Comparison of ENCODE assay signal across 2 cellular contexts in the genomic region with DNA sequence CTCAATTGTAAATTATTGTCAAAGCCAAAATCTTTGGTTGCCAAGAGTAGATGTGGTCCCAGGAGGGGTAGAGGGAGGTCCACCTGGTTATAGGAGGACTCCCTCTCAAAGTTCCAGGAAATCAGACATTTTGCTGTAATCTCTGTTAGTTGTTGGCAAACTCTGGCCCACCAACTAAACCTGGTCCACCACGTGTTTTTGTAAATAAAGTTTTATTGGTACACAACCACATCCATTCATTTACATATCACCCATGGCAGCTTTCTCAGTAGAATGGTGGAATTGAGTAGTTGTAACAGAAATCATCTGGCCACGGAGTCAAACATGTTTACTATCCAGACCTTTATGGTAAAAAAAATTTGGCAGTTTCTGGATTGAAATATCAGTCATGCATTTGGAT.
TF ChIP-seq lines count a peak whose summit lies in the region.

No MANE protein-coding gene starts in this region.

TF ChIP-seq in HepG2, 621 proteins besides CTCF, POLR2A, EP300 and RAD21 (continued from another document):
- TF ChIP-seq, protein P1, sequence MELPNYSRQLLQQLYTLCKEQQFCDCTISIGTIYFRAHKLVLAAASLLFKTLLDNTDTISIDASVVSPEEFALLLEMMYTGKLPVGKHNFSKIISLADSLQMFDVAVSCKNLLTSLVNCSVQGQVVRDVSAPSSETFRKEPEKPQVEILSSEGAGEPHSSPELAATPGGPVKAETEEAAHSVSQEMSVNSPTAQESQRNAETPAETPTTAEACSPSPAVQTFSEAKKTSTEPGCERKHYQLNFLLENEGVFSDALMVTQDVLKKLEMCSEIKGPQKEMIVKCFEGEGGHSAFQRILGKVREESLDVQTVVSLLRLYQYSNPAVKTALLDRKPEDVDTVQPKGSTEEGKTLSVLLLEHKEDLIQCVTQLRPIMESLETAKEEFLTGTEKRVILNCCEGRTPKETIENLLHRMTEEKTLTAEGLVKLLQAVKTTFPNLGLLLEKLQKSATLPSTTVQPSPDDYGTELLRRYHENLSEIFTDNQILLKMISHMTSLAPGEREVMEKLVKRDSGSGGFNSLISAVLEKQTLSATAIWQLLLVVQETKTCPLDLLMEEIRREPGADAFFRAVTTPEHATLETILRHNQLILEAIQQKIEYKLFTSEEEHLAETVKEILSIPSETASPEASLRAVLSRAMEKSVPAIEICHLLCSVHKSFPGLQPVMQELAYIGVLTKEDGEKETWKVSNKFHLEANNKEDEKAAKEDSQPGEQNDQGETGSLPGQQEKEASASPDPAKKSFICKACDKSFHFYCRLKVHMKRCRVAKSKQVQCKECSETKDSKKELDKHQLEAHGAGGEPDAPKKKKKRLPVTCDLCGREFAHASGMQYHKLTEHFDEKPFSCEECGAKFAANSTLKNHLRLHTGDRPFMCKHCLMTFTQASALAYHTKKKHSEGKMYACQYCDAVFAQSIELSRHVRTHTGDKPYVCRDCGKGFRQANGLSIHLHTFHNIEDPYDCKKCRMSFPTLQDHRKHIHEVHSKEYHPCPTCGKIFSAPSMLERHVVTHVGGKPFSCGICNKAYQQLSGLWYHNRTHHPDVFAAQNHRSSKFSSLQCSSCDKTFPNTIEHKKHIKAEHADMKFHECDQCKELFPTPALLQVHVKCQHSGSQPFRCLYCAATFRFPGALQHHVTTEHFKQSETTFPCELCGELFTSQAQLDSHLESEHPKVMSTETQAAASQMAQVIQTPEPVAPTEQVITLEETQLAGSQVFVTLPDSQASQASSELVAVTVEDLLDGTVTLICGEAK (IDR thresholded peaks at IDR 0.05) = peak; percentile 65
- TF ChIP-seq, protein P1 (CRISPR knock-in tag; IDR thresholded peaks at IDR 0.05) = peak; percentile 91

TF ChIP-seq in K562, 482 proteins besides CTCF, POLR2A, EP300 and RAD21:
- TF ChIP-seq, protein P1 (IDR thresholded peaks at IDR 0.05) = peak; percentile 85
- TF ChIP-seq, protein P1 (CRISPR knock-in tag; IDR thresholded peaks at IDR 0.05) = peak; percentile 82
- TF ChIP-seq MCM2 (IDR thresholded peaks at IDR 0.05; ENCODE audit: low read depth) = no peak
TF ChIP-seq in K562: peak in this region for 1.
